19 cellular contexts compared by ENCODE assay signal in genomic region chr6:41434803-41435470, GRCh38.
A peak's percentile ranks its signal among the peaks of the same experiment; 100 is the strongest.
DNase-seq lines count a peak whose midpoint lies in the region; ATAC-seq, FAIRE-seq and TF ChIP-seq lines count a peak whose summit lies in the region.
"Had no signal": no experiment of that assay in that cellular context is flagged by ENCODE, and none has a peak within 500 bp of the region (broad histone marks: within the 10 kb centered on the region; RNA-seq: fewer than 3 reads in every experiment).

No MANE protein-coding gene starts in this region.

- H3K9me2 ChIP-seq in GM23338 (ENCODE audit: insufficient read depth), result no peaks in the 10 kb centered on the region

- TF ChIP-seq POLR2A in A549 (IDR thresholded peaks at IDR 0.05; ENCODE audit: low read length), result no peak
- no peak for TF ChIP-seq POLR2A in K562 (conservative IDR thresholded peaks at IDR 0.05)
- TF ChIP-seq POLR2A in testis (IDR thresholded peaks at IDR 0.05), result no peak

- H3K36me3 ChIP-seq in GM23338 (ENCODE audit: insufficient read depth) (no peaks in the 10 kb centered on the region), K562 (ENCODE audit: control insufficient read depth, insufficient read depth, low read length) (no peaks in the 10 kb centered on the region), testis (ENCODE audit: low read depth, missing control alignments) (no peaks in the 10 kb centered on the region)
- H3K36me3 ChIP-seq: BLaER1 had no signal

- CTCF ChIA-PET in A549 (lab: Yijun Ruan, JAX), result interaction anchor here (1.2 kb wide), 1 partner anchor 67 kb away, joined by 4 read pairs; no protein-coding TSS in a partner anchor
- CTCF ChIA-PET in K562 (lab: Yijun Ruan, JAX; ENCODE audit: low intra/inter-chr PET ratio), result no interaction called here

- H3K4me1 Mint-ChIP-seq in GM23338 (peaks cover 25% of the 10 kb centered on the region), chondrocyte (ENCODE audit: low read depth) (peaks cover 10% of the 10 kb centered on the region)

- H3K4me3 ChIP-seq in A549 (no peak overlapping the region), GM23338 (no peak overlapping the region), K562 (no peak overlapping the region), testis (no peak overlapping the region)
- H3K4me3 ChIP-seq: BLaER1, GM23248 had no signal

- H3K9me3 ChIP-seq in A549 (no peaks in the 10 kb centered on the region), K562 (replicated peaks; ENCODE audit: control insufficient read depth, insufficient read depth, low read depth, low read length) (no peaks in the 10 kb centered on the region), testis (no peaks in the 10 kb centered on the region)
- H3K9me3 ChIP-seq: BLaER1 had no signal

- TF ChIP-seq CTCF in A549 (IDR thresholded peaks at IDR 0.05), result no peak
- no peak for TF ChIP-seq CTCF in GM23338 (conservative IDR thresholded peaks at IDR 0.05; ENCODE audit: low read depth in 2 of 2)
- no peak for TF ChIP-seq CTCF in K562 (IDR thresholded peaks at IDR 0.05 in 2 of 3, conservative IDR thresholded peaks at IDR 0.05 in 1 of 3; ENCODE audit: insufficient read depth in 2 of 3, low read depth in 1 of 3, low read length in 3 of 3)
- TF ChIP-seq CTCF in testis (IDR thresholded peaks at IDR 0.05), result no peak
- no peak for TF ChIP-seq CTCF in chondrocyte (IDR thresholded peaks at IDR 0.05)

- POLR2A ChIA-PET in A549 (lab: Yijun Ruan, JAX) (no interaction called here), K562 (lab: Yijun Ruan, JAX) (no interaction called here)

- intact Hi-C loops in K562 (cut with micrococcal nuclease), result no loop called here
- intact Hi-C loops in testis (cut with DNase I; ENCODE audit: low total_unique reads), result no loop called here

- H3K27ac ChIP-seq in A549, result no peak overlapping the region
- H3K27ac ChIP-seq in GM23338 (ENCODE audit: low read depth), result no peak overlapping the region
- no peak overlapping the region for H3K27ac ChIP-seq in K562 (ENCODE audit: extremely low read depth, low read depth, low read length)
- no peak overlapping the region for H3K27ac ChIP-seq in testis
- H3K27ac ChIP-seq: BLaER1, GM23248 had no signal

- H4K20me1 ChIP-seq in GM23338 (replicated peaks; ENCODE audit: insufficient read depth) (no peaks in the 10 kb centered on the region), K562 (replicated peaks; ENCODE audit: control insufficient read depth, insufficient read depth, low read length) (no peaks in the 10 kb centered on the region)
- H4K20me1 ChIP-seq: BLaER1 had no signal

- in situ Hi-C loops in K562 (cut with MboI), result no loop called here

- no peaks in the 10 kb centered on the region for H3K36me3 Mint-ChIP-seq in GM23338 (ENCODE audit: low read depth)
- peaks cover 5% of the 10 kb centered on the region for H3K36me3 Mint-ChIP-seq in chondrocyte (ENCODE audit: low read depth)
- H3K36me3 Mint-ChIP-seq: CD14-positive monocyte; CD4-positive, alpha-beta memory T cell had no signal

- no peaks in the 10 kb centered on the region for H3K9me1 ChIP-seq in K562 (ENCODE audit: control insufficient read depth, insufficient read depth, low read length)

- peaks cover under 1% of the 10 kb centered on the region; the same call in 1 of the 2 replicates for H3F3A ChIP-seq in GM23338 (replicated peaks; ENCODE audit: low read depth)

- no peak overlapping the region for H3K9ac ChIP-seq in K562 (ENCODE audit: insufficient read depth in 1 of 2, low read depth in 2 of 2, low read length in 2 of 2)
- H3K9ac ChIP-seq: BLaER1, GM23248 had no signal

- no peak for ATAC-seq in A549
- ATAC-seq in GM23338, result peak; percentile 51
- ATAC-seq in K562, result no peak
- ATAC-seq: HCT116 had no signal

- H3K27me3 Mint-ChIP-seq in GM23338 (ENCODE audit: insufficient read depth, low read depth, poor library complexity) (peaks cover 20% of the 10 kb centered on the region), chondrocyte (ENCODE audit: low read depth) (peaks cover 17% of the 10 kb centered on the region)

- 67% methylated on average over 9 of the region's 9 CpGs for WGBS in A549 (ENCODE audit: missing lambda C conversion rate)
- 11% methylated on average over 9 of the region's 9 CpGs for WGBS in K562 (ENCODE audit: insufficient coverage, low coverage, missing lambda C conversion rate)
- 29 to 38% methylated on average over 9 of the region's 9 CpGs for WGBS in testis, 2 donors

- TF ChIP-seq RAD21 in A549 (conservative IDR thresholded peaks at IDR 0.05 in 1 of 2, IDR thresholded peaks at IDR 0.05 in 1 of 2) (no peak), K562 (CRISPR knock-in tag; conservative IDR thresholded peaks at IDR 0.05 in 1 of 2, IDR thresholded peaks at IDR 0.05 in 1 of 2) (no peak)

- peaks cover 33% of the 10 kb centered on the region for H3K27me3 ChIP-seq in GM23338 (ENCODE audit: insufficient read depth)
- peaks cover 13 to 41% of the 10 kb centered on the region in 2 experiments for H3K27me3 ChIP-seq in K562 (ENCODE audit: control insufficient read depth in 2 of 2, insufficient read depth in 2 of 2, low read length in 2 of 2)
- H3K27me3 ChIP-seq in testis, result no peaks in the 10 kb centered on the region

- DNase-seq in A549 (ENCODE audit: low read depth in 1 of 2, low spot score in 1 of 2) (no peak), GM23338 (ENCODE audit: low spot score) (no peak), K562 (ENCODE audit: extremely low read depth in 1 of 4, low spot score in 3 of 4) (no peak), testis (peak; percentile 64), chondrocyte (ENCODE audit: low spot score) (no peak), HuH-7.5 (ENCODE audit: low spot score) (no peak)
- DNase-seq: CD4-positive, alpha-beta memory T cell; DMS153; DMS79; GDM1; GM23248; H7 had no signal

- H3K9me3 Mint-ChIP-seq in GM23338 (no peaks in the 10 kb centered on the region), chondrocyte (ENCODE audit: low read depth) (no peaks in the 10 kb centered on the region)
- H3K9me3 Mint-ChIP-seq: CD4-positive, alpha-beta memory T cell had no signal

- TF ChIP-seq EP300 in A549 (IDR thresholded peaks at IDR 0.05) (no peak), K562 (IDR thresholded peaks at IDR 0.05; ENCODE audit: low read length) (no peak)

- H3K4me3 Mint-ChIP-seq in GM23338, result no peak overlapping the region
- no peak overlapping the region for H3K4me3 Mint-ChIP-seq in chondrocyte (ENCODE audit: unreplicated experiment)
- H3K4me3 Mint-ChIP-seq: CD4-positive, alpha-beta memory T cell had no signal

- no peak overlapping the region for H3K4me2 ChIP-seq in A549
- H3K4me2 ChIP-seq in GM23338, result peak overlapping the region; percentile 15; the same call in 1 of the 2 replicates
- no peak overlapping the region for H3K4me2 ChIP-seq in K562 (ENCODE audit: insufficient read depth, low read length)
- H3K4me2 ChIP-seq: BLaER1 had no signal

- FAIRE-seq in A549 (lab: Jason Lieb, UNC) (no peak), K562 (lab: Jason Lieb, UNC) (no peak)
- FAIRE-seq: A204.1, GM12892, GM18507, HTR-8/SVneo had no signal

- H2AFZ ChIP-seq in GM23338 (no peak overlapping the region), K562 (ENCODE audit: low read depth, low read length) (no peak overlapping the region)
- H2AFZ ChIP-seq: GM23248 had no signal

- H3K27ac Mint-ChIP-seq in GM23338 (no peak overlapping the region), chondrocyte (ENCODE audit: unreplicated experiment) (no peak overlapping the region)
- H3K27ac Mint-ChIP-seq: CD14-positive monocyte; CD4-positive, alpha-beta memory T cell had no signal

- no TSS peak for BruUV-seq in K562 (replicated peaks; lab: Mats Ljungman, UMichigan)

- H3K4me1 ChIP-seq in A549, result peaks cover 11% of the 10 kb centered on the region
- H3K4me1 ChIP-seq in GM23338 (ENCODE audit: insufficient read depth), result peaks cover 18% of the 10 kb centered on the region
- H3K4me1 ChIP-seq in K562 (replicated peaks in 1 of 2; ENCODE audit: control insufficient read depth in 2 of 2, insufficient read depth in 2 of 2, low read length in 2 of 2), result 0 out of 5 replicates have a peak, but pooled peaks cover 0 to 4% of the 10 kb centered on the region in 2 experiments
- H3K4me1 ChIP-seq in testis, result peaks cover 10% of the 10 kb centered on the region

- H3K79me2 ChIP-seq in GM23338 (replicated peaks; ENCODE audit: insufficient read depth) (no peaks in the 10 kb centered on the region), K562 (ENCODE audit: control insufficient read depth, insufficient read depth, low read length) (no peaks in the 10 kb centered on the region)

TF ChIP-seq in A549, 52 proteins besides CTCF, POLR2A, EP300 and RAD21:
- TF ChIP-seq SMC3 (IDR thresholded peaks at IDR 0.05) (no peak), MAFK (IDR thresholded peaks at IDR 0.05; ENCODE audit: partially characterized antibody) (peak; percentile 19)
TF ChIP-seq in A549: peak in this region for 1.

TF ChIP-seq in GM23338, 12 proteins besides CTCF, POLR2A, EP300 and RAD21 (continues in another document):
- TF ChIP-seq, protein P1, sequence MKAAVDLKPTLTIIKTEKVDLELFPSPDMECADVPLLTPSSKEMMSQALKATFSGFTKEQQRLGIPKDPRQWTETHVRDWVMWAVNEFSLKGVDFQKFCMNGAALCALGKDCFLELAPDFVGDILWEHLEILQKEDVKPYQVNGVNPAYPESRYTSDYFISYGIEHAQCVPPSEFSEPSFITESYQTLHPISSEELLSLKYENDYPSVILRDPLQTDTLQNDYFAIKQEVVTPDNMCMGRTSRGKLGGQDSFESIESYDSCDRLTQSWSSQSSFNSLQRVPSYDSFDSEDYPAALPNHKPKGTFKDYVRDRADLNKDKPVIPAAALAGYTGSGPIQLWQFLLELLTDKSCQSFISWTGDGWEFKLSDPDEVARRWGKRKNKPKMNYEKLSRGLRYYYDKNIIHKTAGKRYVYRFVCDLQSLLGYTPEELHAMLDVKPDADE (IDR thresholded peaks at IDR 0.05), result no peak
- TF ChIP-seq EZH2 (IDR thresholded peaks at IDR 0.05; ENCODE audit: low read depth, unreplicated experiment) (no peak), NANOG (IDR thresholded peaks at IDR 0.05; ENCODE audit: borderline replicate concordance) (no peak), POLR2AphosphoS5 (IDR thresholded peaks at IDR 0.05; ENCODE audit: low read depth) (no peak)

TF ChIP-seq in K562, 482 proteins besides CTCF, POLR2A, EP300 and RAD21:
- TF ChIP-seq MIER1 (IDR thresholded peaks at IDR 0.05; ENCODE audit: low read depth) (0 out of 2 replicates have a peak, but pooled peaks have one; percentile 74), ESRRA (IDR thresholded peaks at IDR 0.05; ENCODE audit: borderline replicate concordance, low read depth) (peak; percentile 50), C11orf30 (IDR thresholded peaks at IDR 0.05; ENCODE audit: low read depth) (peak; percentile 52; the same call in 1 of the 2 replicates), MAFF (IDR thresholded peaks at IDR 0.05; ENCODE audit: low read length) (peak; percentile 10; the same call in 1 of the 2 replicates), GATA2 (CRISPR knock-in tag; IDR thresholded peaks at IDR 0.05) (no peak), MAFG (tag; conservative IDR thresholded peaks at IDR 0.05) (peak; percentile 47; the same call in 1 of the 2 replicates), ZBTB17 (CRISPR knock-in tag; IDR thresholded peaks at IDR 0.05) (no peak), ZNF316 (IDR thresholded peaks at IDR 0.05) (peak; percentile 66)

Comparison
In these comparisons a context has a peak if more than half of its experiments do, and no peak if none do; other contexts are left out.
1. Of the 35 proteins assayed by ChIP-seq in both K562 and A549: peak only in K562: ESRRA; only in A549: MAFK; in both: none; in neither: 33.